ENCODE assay signal across 28 cellular contexts in the genomic region with DNA sequence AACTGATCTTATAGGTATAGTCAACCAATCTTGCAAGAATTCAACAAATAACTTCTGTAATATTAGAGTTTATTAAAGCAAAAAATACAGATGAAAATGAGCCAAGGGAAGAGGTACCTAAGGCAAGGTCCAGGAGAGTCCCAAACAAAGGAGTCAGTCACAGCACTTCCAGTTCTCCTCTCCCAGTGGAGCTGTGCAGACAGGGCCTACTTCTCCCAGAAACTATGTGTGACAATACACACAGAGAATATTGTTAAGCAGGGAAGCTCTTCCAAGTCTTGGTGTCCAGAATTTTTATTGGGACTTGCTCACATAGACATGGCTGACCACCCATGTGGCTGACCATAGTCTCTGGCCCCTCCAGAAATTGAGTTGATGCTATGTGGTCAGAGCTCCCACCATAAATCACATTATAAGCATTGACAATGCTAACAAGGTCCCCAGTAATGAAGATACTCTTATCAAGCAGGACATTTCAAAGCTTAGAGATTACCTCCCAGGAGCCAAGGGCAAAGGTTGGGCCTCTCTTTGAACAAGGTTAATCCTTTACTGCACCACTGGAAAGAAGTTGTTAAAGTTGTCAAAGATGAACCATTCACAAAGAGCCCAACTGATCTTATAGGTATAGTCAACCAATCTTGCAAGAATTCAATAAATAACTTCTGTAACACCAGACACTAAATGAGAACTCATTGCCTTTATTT. TPM values are rescaled to one million over a fixed set of nuclear protein-coding genes. Genes with fewer than 3 reads are reported as not detected.
"Had no signal": no experiment of that assay in that cellular context is flagged by ENCODE, and none has a peak within 500 bp of the region (broad histone marks: within the 10 kb centered on the region; RNA-seq: fewer than 3 reads in every experiment).

No MANE protein-coding gene starts in this region.

- ATAC-seq: activated CD4-positive, CD25-positive, alpha-beta regulatory T cell treated with anti-CD3 and anti-CD28 coated beads, Interleukin-2, amount 50 U/mL, for 24 hours; activated CD8-positive, alpha-beta T cell treated with anti-CD3 and anti-CD28 coated beads for 36 hours; body of pancreas; Panc1; Right ventricle myocardium inferior had no signal

- H3K4me1 ChIP-seq: ascending aorta, body of pancreas had no signal

- H3K27me3 ChIP-seq: ascending aorta had no signal

- H3K27ac ChIP-seq: ascending aorta, body of pancreas, SK-N-MC, WERI-Rb-1 had no signal

- H3K4me3 ChIP-seq: ascending aorta, body of pancreas, SK-N-MC had no signal

- H3K36me3 ChIP-seq: ascending aorta, WERI-Rb-1 had no signal

- H3K9me3 ChIP-seq: ascending aorta, body of pancreas had no signal

- DNase-seq: activated CD4-positive, alpha-beta T cell treated with anti-CD3 and anti-CD28 coated beads for 4 hours; activated CD8-positive, alpha-beta memory T cell treated with anti-CD3 and anti-CD28 coated beads, Interleukin-2, amount 50 U/mL, for 4 hours; activated CD8-positive, alpha-beta T cell treated with anti-CD3 and anti-CD28 coated beads for 36 hours; activated naive CD4-positive, alpha-beta T cell treated with anti-CD3 and anti-CD28 coated beads, Interleukin-2, amount 50 U/mL, for 16 hours; activated naive CD8-positive, alpha-beta T cell treated with anti-CD3 and anti-CD28 coated beads, Interleukin-2, amount 10 ng/mL, durations not matched to agents 7 days and 5 days; body of pancreas; KG1; NCI-H1092; NCI-H1417 treated with DMSO at 0.1 percent for 48 hours; NCI-H1694; NCI-H2029 treated with DMSO at 0.1 percent for 48 hours; NCI-H345; NCI-H510A; NCI-H526 treated with DMSO at 0.1 percent for 48 hours; NCI-H82; NK-92 treated with Interleukin-12 subunit alpha and Interleukin-12 subunit beta, amount 100 ng/mL, for 24 hours; RPMI8226; T-helper 1 cell; WERI-Rb-1 had no signal

RNA-seq across cellular contexts. Expression of gene CD244, which starts 3.5 kb away (rescaled TPM):
- total RNA-seq: ascending aorta, LHCN-M2, MCF 10A had no signal

RNA-seq across cellular contexts. Expression of gene ITLN1, which starts 18.8 kb away (rescaled TPM):
- total RNA-seq: activated CD8-positive, alpha-beta T cell treated with anti-CD3 and anti-CD28 coated beads for 36 hours; activated naive CD8-positive, alpha-beta T cell treated with anti-CD3 and anti-CD28 coated beads, Interleukin-2, amount 10 ng/mL, durations not matched to agents 7 days and 5 days; bronchial epithelial cell; LHCN-M2; MCF 10A; T-helper 2 cell treated with Interferon-gamma antibody and Interleukin-4, amounts not matched to agents 100 ng/mL and 5 ng/mL, for 36 hours had no signal
